Comparison of ENCODE assay signal across 8 cellular contexts in genomic region chr2:120109186-120110061, GRCh38.
DNase-seq lines count a peak whose midpoint lies in the region; ATAC-seq, FAIRE-seq and TF ChIP-seq lines count a peak whose summit lies in the region.

No MANE protein-coding gene starts in this region.

- ATAC-seq in T-cell (replicated peaks in 1 of 4), result peak; percentile 85 to 96 (median 95)
- ATAC-seq in HG03135 (IDR thresholded peaks at IDR 0.05; ENCODE audit: unreplicated experiment), result no peak

- TF ChIP-seq CTCF in fibroblast of mammary gland (conservative IDR thresholded peaks at IDR 0.05; ENCODE audit: control insufficient read depth, insufficient read depth, low read depth, low read length), result peak; percentile 51

- CTCF ChIA-PET in T-cell (lab: Charles Lee), result interaction anchor here (0.6 to 2.9 kb wide), 11 partner anchors 21 to 571 kb away, joined by 3 to 35 read pairs (median 4); no protein-coding TSS in a partner anchor

- no peak overlapping the region for H3K4me3 ChIP-seq in fibroblast of mammary gland (ENCODE audit: control insufficient read depth, low read depth, low read length)

- peaks cover 8% of the 10 kb centered on the region for H3K36me3 Mint-ChIP-seq in T-cell

- peak overlapping the region; percentile 82 to 85 for H3K27ac Mint-ChIP-seq in T-cell

- H3K27ac ChIP-seq in KOPT-K1 (ENCODE audit: low read depth, low read length, poor library complexity, severe bottlenecking), result peak overlapping the region; percentile 32

- peaks cover 0 to 9% (median 0%) of the 10 kb centered on the region in 3 donors for H3K9me3 Mint-ChIP-seq in T-cell

- H3K4me3 Mint-ChIP-seq in T-cell, result peak overlapping the region; percentile 49 to 66 (median 59)

- peak; percentile 83 for FAIRE-seq in A204.1 (lab: Jason Lieb, UNC)

- H3K36me3 ChIP-seq in KOPT-K1 (ENCODE audit: insufficient read depth, low read length), result no peaks in the 10 kb centered on the region

- peak; percentile 85 for DNase-seq in GF-D8 (lab: John Stamatoyannopoulos, UW)
- peak in 2 of 34 experiments; percentile 2 to 18 for DNase-seq in T-cell
- DNase-seq in fibroblast of mammary gland (ENCODE audit: low read depth), result peak; percentile 67
- DNase-seq in putamen (ENCODE audit: low spot score), result peak; percentile 17
- DNase-seq in activated CD4-positive, alpha-beta T cell treated with anti-CD3 and anti-CD28 coated beads for 4 hours, result no peak

- H3K27me3 Mint-ChIP-seq in T-cell, result no peaks in the 10 kb centered on the region

- peaks cover 22 to 37% (median 26%) of the 10 kb centered on the region in 3 donors for H3K4me1 Mint-ChIP-seq in T-cell

- POLR2A ChIA-PET in T-cell (lab: Charles Lee), result interaction anchor here in 1 of 2 donors (1.1 kb wide), 1 partner anchor 67 kb away, joined by 3 read pairs; no protein-coding TSS in a partner anchor

- no peaks in the 10 kb centered on the region for H3K9me3 ChIP-seq in KOPT-K1 (ENCODE audit: insufficient read depth, low read length, poor library complexity, severe bottlenecking)

Comparison
In these comparisons a context has a peak if more than half of its experiments do, and no peak if none do; other contexts are left out.
1. DNase-seq: peak in GF-D8 (single experiment), fibroblast of mammary gland (single experiment) and putamen (single experiment); none in activated CD4-positive, alpha-beta T cell treated with anti-CD3 and anti-CD28 coated beads for 4 hours (0 of 2).